Comparison of ENCODE assay signal across 24 cellular contexts in genomic region chr15:101813803-101814534, GRCh38. TPM values are rescaled to one million over a fixed set of nuclear protein-coding genes. Genes with fewer than 3 reads are reported as not detected.
DNase-seq lines count a peak whose midpoint lies in the region; ATAC-seq and TF ChIP-seq lines count a peak whose summit lies in the region.
"Had no signal": no experiment of that assay in that cellular context is flagged by ENCODE, and none has a peak within 500 bp of the region (broad histone marks: within the 10 kb centered on the region; RNA-seq: fewer than 3 reads in every experiment).

No MANE protein-coding gene starts in this region.

- no peak for TF ChIP-seq CTCF in epithelial cell of esophagus (IDR thresholded peaks at IDR 0.05; ENCODE audit: insufficient read depth, low read depth, low read length, missing control alignments)

- ATAC-seq in HG03378 (IDR thresholded peaks at IDR 0.05; ENCODE audit: unreplicated experiment) = no peak
- ATAC-seq: heart right ventricle; natural killer cell treated with Interleukin-12 subunit alpha and Interleukin-12 subunit beta and Interleukin-15 and Interleukin-18, amount 100 ng/mL, for 72 hours had no signal

- DNase-seq in AG20443 (ENCODE audit: low spot score) (peak; percentile 62), LHCN-M2 (ENCODE audit: low read depth) (peak; percentile 60), epithelial cell of esophagus (ENCODE audit: low read depth) (peak; percentile 16), myocyte (ENCODE audit: low read depth) (peak; percentile 32), C1 segment of cervical spinal cord (lab: John Stamatoyannopoulos, UW) (no peak), amniotic stem cell (lab: John Stamatoyannopoulos, UW) (no peak), NCI-H146 treated with DMSO at 0.1 percent for 48 hours (lab: John Stamatoyannopoulos, UW; ENCODE audit: unreplicated experiment) (no peak)
- DNase-seq: activated CD4-positive, CD25-positive, alpha-beta regulatory T cell; activated CD8-positive, alpha-beta memory T cell treated with anti-CD3 and anti-CD28 coated beads for 24 hours; activated naive CD8-positive, alpha-beta T cell treated with anti-CD3 and anti-CD28 coated beads for 36 hours; dorsolateral prefrontal cortex; erythroblast; heart right ventricle; MV-4-11; NCI-H2081 treated with DMSO at 0.1 percent for 48 hours; NCI-H510A; stimulated activated CD4-positive, alpha-beta T cell treated with anti-CD3 and anti-CD28 coated beads, Interleukin-4, amount 100 ng/mL, for 4 hours; substantia nigra had no signal

- no peak overlapping the region for H3K4me3 ChIP-seq in epithelial cell of esophagus (ENCODE audit: low read length)
- H3K4me3 ChIP-seq: breast epithelium, dorsolateral prefrontal cortex, heart right ventricle, smooth muscle cell had no signal

RNA-seq across cellular contexts. Expression of gene OR4F15, which starts 2.0 kb away (rescaled TPM):
- not detected in 2 replicates for total RNA-seq in LHCN-M2 (2014; rRNA removed)
- not detected for polyA plus RNA-seq in LHCN-M2 (2012)
- not detected in 2 replicates for total RNA-seq in myocyte
- polyA plus RNA-seq in myocyte (2012) = not detected
- total RNA-seq: activated naive CD8-positive, alpha-beta T cell treated with anti-CD3 and anti-CD28 coated beads for 36 hours; breast epithelium; dorsolateral prefrontal cortex; heart right ventricle; natural killer cell treated with Interleukin-12 subunit alpha and Interleukin-12 subunit beta and Interleukin-15 and Interleukin-18, amount 100 ng/mL, for 72 hours; posterior vena cava; smooth muscle cell had no signal
- polyA plus RNA-seq: CD14-positive monocyte, heart right ventricle, smooth muscle cell had no signal

RNA-seq across cellular contexts. Expression of gene OR4F6, which starts 10.7 kb away (rescaled TPM):
- total RNA-seq in LHCN-M2 (2014; rRNA removed) = not detected in 2 replicates
- polyA plus RNA-seq in LHCN-M2 (2012) = not detected
- not detected in 2 replicates for total RNA-seq in myocyte
- polyA plus RNA-seq in myocyte (2012) = not detected
- total RNA-seq: activated naive CD8-positive, alpha-beta T cell treated with anti-CD3 and anti-CD28 coated beads for 36 hours; breast epithelium; heart right ventricle; natural killer cell treated with Interleukin-12 subunit alpha and Interleukin-12 subunit beta and Interleukin-15 and Interleukin-18, amount 100 ng/mL, for 72 hours; posterior vena cava; smooth muscle cell had no signal
- polyA plus RNA-seq: CD14-positive monocyte, heart right ventricle, smooth muscle cell had no signal

Comparison
In these comparisons a context has a peak if more than half of its experiments do, and no peak if none do; other contexts are left out.
1. DNase-seq: peak in AG20443 (single experiment), LHCN-M2 (single experiment), epithelial cell of esophagus (single experiment) and myocyte (single experiment); none in C1 segment of cervical spinal cord (0 of 14), amniotic stem cell (single experiment) and NCI-H146 treated with DMSO at 0.1 percent for 48 hours (single experiment).